Comparison of ENCODE assay signal across 9 cellular contexts in genomic region chr1:206589206-206589605, GRCh38. TPM values are rescaled to one million over a fixed set of nuclear protein-coding genes. Genes with fewer than 3 reads are reported as not detected.
DNase-seq lines count a peak whose midpoint lies in the region; ATAC-seq and TF ChIP-seq lines count a peak whose summit lies in the region.
"Had no signal": no experiment of that assay in that cellular context is flagged by ENCODE, and none has a peak within 500 bp of the region (broad histone marks: within the 10 kb centered on the region; RNA-seq: fewer than 3 reads in every experiment).

No MANE protein-coding gene starts in this region.

- intact Hi-C loops in colonic mucosa (cut with DNase I): no loop called here

- no peak overlapping the region for H3K4me3 ChIP-seq in colonic mucosa
- H3K4me3 ChIP-seq in mesenchymal stem cell (ENCODE audit: insufficient read depth in 1 of 2, low read depth in 1 of 2, low read length in 2 of 2): no peak overlapping the region

- in situ Hi-C loops in ACHN (cut with HindIII; ENCODE audit: low pct_ligation_motif_present, low pct_unique_long_range_greater_than_20kb, low sequenced_read_pairs): no loop called here

- DNase-seq in ACHN (peak; percentile 34), LHCN-M2 (ENCODE audit: low read depth) (peak; percentile 98), colonic mucosa (no peak), mesenchymal stem cell (peak; percentile 86), germinal center (ENCODE audit: low spot score) (no peak), GM10248 (ENCODE audit: extremely low spot score) (no peak), NCI-H1930 (lab: John Stamatoyannopoulos, UW) (no peak)
- DNase-seq: erythroblast had no signal

- no peak overlapping the region for H2BK5ac ChIP-seq in mesenchymal stem cell (ENCODE audit: low read depth, low read length, poor library complexity, severe bottlenecking)

- peak overlapping the region; percentile 32 for H3K27ac ChIP-seq in colonic mucosa
- peak overlapping the region; percentile 82 for H3K27ac ChIP-seq in mesenchymal stem cell (ENCODE audit: low read length, poor library complexity, severe bottlenecking)

- CTCF ChIA-PET in GM10248 (lab: Yijun Ruan, JAX): interaction anchor here (1.2 to 1.8 kb wide), 5 partner anchors 11 to 110 kb away, joined by 3 to 8 read pairs (median 6); no protein-coding TSS in a partner anchor

- H2AK5ac ChIP-seq in mesenchymal stem cell (ENCODE audit: low read length, severe bottlenecking): no peak overlapping the region

- no peaks in the 10 kb centered on the region for H3K79me1 ChIP-seq in mesenchymal stem cell (replicated peaks; ENCODE audit: low read length, poor library complexity, severe bottlenecking)

- H2BK12ac ChIP-seq in mesenchymal stem cell (ENCODE audit: low read length in 2 of 2): peak overlapping the region in 1 of 2 experiments; percentile 55

- WGBS in mesenchymal stem cell: 35% methylated on average over 7 of the region's 7 CpGs

- H3K4me2 ChIP-seq in mesenchymal stem cell (ENCODE audit: low read length, poor library complexity, severe bottlenecking): no peak overlapping the region

- H2AFZ ChIP-seq in mesenchymal stem cell (ENCODE audit: low read depth, low read length): peak overlapping the region; percentile 57

- H4K91ac ChIP-seq in mesenchymal stem cell (ENCODE audit: low read length): no peak overlapping the region

- peak overlapping the region; percentile 19 for H2BK15ac ChIP-seq in mesenchymal stem cell (ENCODE audit: low read depth, poor library complexity, severe bottlenecking)

- H3K4me1 ChIP-seq in colonic mucosa (no peaks in the 10 kb centered on the region), mesenchymal stem cell (ENCODE audit: control insufficient read depth, insufficient read depth, low read depth, low read length) (peaks cover 11% of the 10 kb centered on the region)

- TF ChIP-seq CTCF in colonic mucosa (IDR thresholded peaks at IDR 0.05) (no peak), GM10248 (IDR thresholded peaks at IDR 0.05; ENCODE audit: control extremely low read depth, extremely low read depth, low read depth, missing control alignments) (no peak)

- H2BK120ac ChIP-seq in mesenchymal stem cell (ENCODE audit: low read depth, low read length): no peak overlapping the region

- no peak overlapping the region for H3K9ac ChIP-seq in colonic mucosa (ENCODE audit: low read depth in 2 of 2, low read length in 2 of 2)
- H3K9ac ChIP-seq in mesenchymal stem cell (ENCODE audit: low read length): peak overlapping the region; percentile 52

- ATAC-seq in HG02973 (IDR thresholded peaks at IDR 0.05; ENCODE audit: unreplicated experiment): no peak

- no peak overlapping the region for H3K14ac ChIP-seq in mesenchymal stem cell (ENCODE audit: low read length in 2 of 2)

- no peak overlapping the region for H3K23ac ChIP-seq in mesenchymal stem cell (ENCODE audit: low read length in 2 of 2)

- no peak overlapping the region for H3K4ac ChIP-seq in mesenchymal stem cell (ENCODE audit: low read depth in 1 of 2, low read length in 2 of 2)

- POLR2A ChIA-PET in GM10248 (lab: Yijun Ruan, JAX): no interaction called here

- H3K9me3 ChIP-seq in colonic mucosa (no peaks in the 10 kb centered on the region), mesenchymal stem cell (ENCODE audit: control insufficient read depth, low read length) (no peaks in the 10 kb centered on the region)

- H4K8ac ChIP-seq in mesenchymal stem cell (ENCODE audit: low read length): no peak overlapping the region

- H3K36me3 ChIP-seq in colonic mucosa (no peaks in the 10 kb centered on the region), mesenchymal stem cell (ENCODE audit: control insufficient read depth in 1 of 2, insufficient read depth in 2 of 2, low read depth in 1 of 2, low read length in 2 of 2) (peaks cover 32 to 80% of the 10 kb centered on the region in 2 experiments)

- H3K27me3 ChIP-seq in colonic mucosa (no peaks in the 10 kb centered on the region), mesenchymal stem cell (ENCODE audit: control insufficient read depth in 1 of 2, insufficient read depth in 1 of 2, low read length in 2 of 2) (no peaks in the 10 kb centered on the region)

- peak overlapping the region in 1 of 2 experiments; percentile 63 for H3K18ac ChIP-seq in mesenchymal stem cell (ENCODE audit: low read depth in 1 of 2, low read length in 2 of 2)

RNA-seq across cellular contexts. Expression of gene EIF2D, which starts 23.1 kb away (rescaled TPM):
- 49.3 and 53.5 TPM in 2 replicates for total RNA-seq in LHCN-M2 (2014; rRNA removed)
- polyA plus RNA-seq in LHCN-M2 (2012): 39.7 TPM
- total RNA-seq in colonic mucosa: 10 to 100 TPM; 39.2 to 45.0 TPM
- polyA plus RNA-seq in mesenchymal stem cell (2013, experiment 1 of 2): 35.2 TPM
- 37.7 TPM for polyA plus RNA-seq in mesenchymal stem cell (2013, experiment 2 of 2)

RNA-seq across cellular contexts. Expression of gene DYRK3, which starts 46.1 kb away (rescaled TPM):
- total RNA-seq in LHCN-M2 (2014; rRNA removed): 30.5 and 31.0 TPM in 2 replicates
- 9.1 TPM for polyA plus RNA-seq in LHCN-M2 (2012)
- 1 to 10 TPM in 1 of 2 donors, under 1 TPM in 1; 0.86 to 1.9 TPM for total RNA-seq in colonic mucosa
- 12.2 TPM for polyA plus RNA-seq in mesenchymal stem cell (2013, experiment 1 of 2)
- 12.4 TPM for polyA plus RNA-seq in mesenchymal stem cell (2013, experiment 2 of 2)

Comparison
In these comparisons a context has a peak if more than half of its experiments do, and no peak if none do; other contexts are left out.
1. DNase-seq: peak in ACHN (single experiment), LHCN-M2 (single experiment) and mesenchymal stem cell (single experiment); none in colonic mucosa (single experiment), germinal center (single experiment), GM10248 (single experiment) and NCI-H1930 (0 of 2).
2. RNA of gene DYRK3, which starts 46.1 kb away (total RNA-seq): 30.5 to 31.0 TPM in LHCN-M2; 0.86 to 1.9 TPM in colonic mucosa; every median in the first group is over 10 times any median in the second.